In the genomic region with DNA sequence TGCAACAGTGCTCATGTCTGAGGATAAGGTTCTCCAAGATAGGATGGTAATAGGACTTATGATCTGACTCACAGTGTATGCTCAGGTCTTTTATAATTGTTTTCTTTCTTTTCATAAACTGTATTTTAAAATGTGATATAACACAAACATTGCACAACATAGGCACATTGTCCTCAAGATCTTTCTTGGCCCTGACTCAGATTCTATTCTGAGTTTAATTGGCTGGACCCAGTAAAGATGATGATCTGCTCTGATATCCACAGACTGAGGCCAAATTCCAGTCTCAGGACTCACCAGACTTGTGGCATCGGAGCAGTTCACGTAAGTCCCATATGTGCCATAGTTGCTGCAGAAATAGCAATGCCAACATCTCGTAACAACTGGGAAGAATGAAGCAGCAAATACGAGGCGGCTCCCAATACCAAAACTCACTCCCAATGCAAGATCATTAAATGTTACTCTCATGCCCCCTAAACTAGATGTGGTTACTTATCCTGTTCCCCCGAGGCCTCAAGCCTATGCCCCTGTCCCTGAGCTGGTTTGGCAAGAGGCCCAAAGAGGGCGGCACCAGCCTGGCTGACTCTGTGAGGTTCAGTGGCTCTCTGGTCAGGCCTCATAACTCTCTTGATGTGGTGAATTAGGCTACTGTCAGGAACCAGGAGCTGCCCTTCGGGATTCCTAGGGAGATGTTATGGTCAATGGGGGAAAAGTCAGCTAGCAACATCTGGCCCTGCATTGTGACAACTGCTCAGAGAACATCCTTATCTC, we compare ENCODE assay signal across 1 cellular context.
TF ChIP-seq lines count a peak whose summit lies in the region.

No MANE protein-coding gene starts in this region.

TF ChIP-seq in GM23338, 12 proteins besides CTCF, POLR2A, EP300 and RAD21 (continued from another document):
- TF ChIP-seq ETS1 (IDR thresholded peaks at IDR 0.05) (no peak), ZNF114 (CRISPR knock-in tag; IDR thresholded peaks at IDR 0.05) (no peak), ZNF462 (CRISPR knock-in tag; IDR thresholded peaks at IDR 0.05) (no peak), EZH2 (IDR thresholded peaks at IDR 0.05; ENCODE audit: low read depth, unreplicated experiment) (no peak), JUNB (IDR thresholded peaks at IDR 0.05; ENCODE audit: unreplicated experiment) (no peak), CREB1 (CRISPR knock-in tag; IDR thresholded peaks at IDR 0.05; ENCODE audit: low read depth) (no peak), EZH2phosphoT487 (IDR thresholded peaks at IDR 0.05; ENCODE audit: unreplicated experiment) (no peak)
TF ChIP-seq in GM23338: peak in this region for 0.
